Comparison of ENCODE assay signal across 17 cellular contexts in genomic region chr7:1931248-1931950, GRCh38.
DNase-seq lines count a peak whose midpoint lies in the region; ATAC-seq and TF ChIP-seq lines count a peak whose summit lies in the region.
"Had no signal": no experiment of that assay in that cellular context is flagged by ENCODE, and none has a peak within 500 bp of the region (broad histone marks: within the 10 kb centered on the region; RNA-seq: fewer than 3 reads in every experiment).

No MANE protein-coding gene starts in this region.

- 90% methylated on average over 15 of the region's 24 CpGs for WGBS in right lobe of liver (ENCODE audit: insufficient coverage, low coverage, low lambda C conversion rate, missing lambda C conversion rate)

- peak; percentile 94 for DNase-seq in A172 (ENCODE audit: low spot score)
- DNase-seq in ELR (ENCODE audit: low read depth) = peak; percentile 35
- peak; percentile 14 for DNase-seq in adipocyte (ENCODE audit: low read depth)
- DNase-seq in foreskin keratinocyte = peak in 1 of 2 donors; percentile 54
- DNase-seq in NCI-H1105 (lab: John Stamatoyannopoulos, UW) = no peak
- DNase-seq in right lobe of liver = no peak
- DNase-seq: activated CD8-positive, alpha-beta T cell treated with anti-CD3 and anti-CD28 coated beads for 36 hours; amygdala; Kasumi-1; left cardiac atrium; NCI-H1436; NCI-H510A treated with DMSO at 0.1 percent for 48 hours; PC-9; posterior cingulate gyrus; uterus had no signal

- H3K9ac ChIP-seq in adipocyte (ENCODE audit: low read length) = no peak overlapping the region

- H3K27ac ChIP-seq in foreskin keratinocyte (no peak overlapping the region), right lobe of liver (no peak overlapping the region)
- H3K27ac ChIP-seq: PC-9, uterus had no signal

- no peak for TF ChIP-seq POLR2A in right lobe of liver (IDR thresholded peaks at IDR 0.05)

- ATAC-seq in foreskin keratinocyte (peak; percentile 28), GM21737 (IDR thresholded peaks at IDR 0.05; ENCODE audit: unreplicated experiment) (no peak), GM21723 (IDR thresholded peaks at IDR 0.05; ENCODE audit: unreplicated experiment) (no peak), right lobe of liver (no peak)
- ATAC-seq: activated CD8-positive, alpha-beta T cell treated with anti-CD3 and anti-CD28 coated beads for 36 hours; left cardiac atrium had no signal

- H3K4me1 ChIP-seq in adipocyte (ENCODE audit: control insufficient read depth, insufficient read depth, low read length) (no peaks in the 10 kb centered on the region), foreskin keratinocyte (no peaks in the 10 kb centered on the region), right lobe of liver (peaks cover 0 to 7% (median 3%) of the 10 kb centered on the region in 4 donors)
- H3K4me1 ChIP-seq: uterus had no signal

- H3K4me3 ChIP-seq in adipocyte (ENCODE audit: low read length) (no peak overlapping the region), right lobe of liver (no peak overlapping the region)
- H3K4me3 ChIP-seq: PC-9, uterus had no signal

- H3K27me3 ChIP-seq in adipocyte (replicated peaks; ENCODE audit: control insufficient read depth, insufficient read depth, low read length) = no peaks in the 10 kb centered on the region
- H3K27me3 ChIP-seq in foreskin keratinocyte = no peaks in the 10 kb centered on the region
- no peaks in the 10 kb centered on the region for H3K27me3 ChIP-seq in right lobe of liver
- H3K27me3 ChIP-seq: uterus had no signal

- H3K36me3 ChIP-seq in adipocyte (ENCODE audit: control insufficient read depth, insufficient read depth, low read length, severe bottlenecking) (no peaks in the 10 kb centered on the region), right lobe of liver (no peaks in the 10 kb centered on the region)
- H3K36me3 ChIP-seq: uterus had no signal

- no peaks in the 10 kb centered on the region for H3K9me3 ChIP-seq in adipocyte (ENCODE audit: control insufficient read depth, low read length)
- H3K9me3 ChIP-seq in right lobe of liver = no peaks in the 10 kb centered on the region
- H3K9me3 ChIP-seq: uterus had no signal

- TF ChIP-seq CTCF in foreskin keratinocyte (conservative IDR thresholded peaks at IDR 0.05) (no peak), right lobe of liver (IDR thresholded peaks at IDR 0.05) (no peak)

- intact Hi-C loops in right lobe of liver (cut with DNase I) = no loop called here

Comparison
In these comparisons a context has a peak if more than half of its experiments do, and no peak if none do; other contexts are left out.
1. DNase-seq: peak in A172 (single experiment), ELR (single experiment) and adipocyte (single experiment); none in NCI-H1105 (single experiment) and right lobe of liver (0 of 3).